In the genomic region with DNA sequence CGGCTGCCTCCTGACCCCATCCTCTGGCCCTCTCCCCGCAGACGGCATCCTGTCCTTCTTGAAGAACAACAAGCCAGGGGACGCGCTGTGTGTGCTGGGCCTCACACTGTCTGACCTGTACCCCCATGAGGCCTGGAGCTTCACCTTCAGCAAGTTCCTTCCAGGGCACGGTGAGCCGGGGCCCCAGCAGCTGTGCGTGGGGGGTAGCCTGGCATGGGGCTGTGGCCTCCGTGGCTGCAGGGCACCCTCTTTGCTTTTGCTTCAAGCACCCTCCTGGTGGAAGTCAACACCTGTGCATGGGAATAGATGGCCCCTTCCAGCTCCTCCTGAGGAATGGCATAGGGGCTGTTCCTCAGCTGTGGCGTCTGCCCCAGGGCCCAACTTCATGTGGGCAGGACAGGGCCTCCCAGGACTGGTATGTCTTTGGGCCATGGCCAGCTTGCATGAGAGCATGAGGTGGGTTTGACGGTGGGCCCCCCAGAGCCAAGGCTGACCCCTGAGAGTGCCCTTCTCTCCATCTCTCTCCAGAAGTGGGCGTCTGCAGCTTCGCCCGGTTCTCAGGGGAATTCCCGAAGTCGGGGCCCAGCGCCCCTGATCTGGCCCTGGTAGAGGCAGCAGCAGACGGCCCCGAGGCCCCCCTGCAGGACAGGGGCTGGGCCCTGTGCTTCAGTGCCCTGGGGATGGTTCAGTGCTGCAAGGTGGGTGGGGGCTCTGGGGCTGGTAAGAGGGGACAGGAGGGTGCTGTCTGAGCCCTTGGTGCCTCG, we compare ENCODE assay signal across 1 cellular context.
TF ChIP-seq lines count a peak whose summit lies in the region.

No MANE protein-coding gene starts in this region.

TF ChIP-seq in HepG2, 621 proteins besides CTCF, POLR2A, EP300 and RAD21:
- TF ChIP-seq SIN3A (IDR thresholded peaks at IDR 0.05; ENCODE audit: borderline replicate concordance, low read depth, low read length) (no peak), AKAP8 (CRISPR knock-in tag; IDR thresholded peaks at IDR 0.05) (0 out of 2 replicates have a peak, but pooled peaks have one; percentile 5), ZNF792 (CRISPR knock-in tag; IDR thresholded peaks at IDR 0.05) (no peak), MED8 (CRISPR knock-in tag; IDR thresholded peaks at IDR 0.05; ENCODE audit: insufficient replicate concordance) (peak; percentile 0)
